Comparison of ENCODE assay signal across 8 cellular contexts in genomic region chr1:243287652-243288051, GRCh38. TPM values are rescaled to one million over a fixed set of nuclear protein-coding genes. Genes with fewer than 3 reads are reported as not detected.
DNase-seq lines count a peak whose midpoint lies in the region; ATAC-seq, FAIRE-seq and TF ChIP-seq lines count a peak whose summit lies in the region.

No MANE protein-coding gene starts in this region.

- intact Hi-C loops in heart left ventricle (cut with DNase I) (no loop called here), cardiac septum (cut with DNase I) (no loop called here)

- H3K27ac ChIP-seq in heart left ventricle (peak overlapping the region in 8 of 12 donors; percentile 11 to 93 (median 56)), epithelial cell of prostate (peak overlapping the region; percentile 90), hepatocyte (no peak overlapping the region)

- H2AFZ ChIP-seq in hepatocyte: no peak overlapping the region

- DNase-seq in heart left ventricle: no peak
- DNase-seq in cardiac septum (ENCODE audit: low spot score): no peak
- peak; percentile 88 for DNase-seq in RCC 7860 (ENCODE audit: low spot score)
- DNase-seq in epithelial cell of prostate (ENCODE audit: low read depth, low spot score): peak; percentile 74
- peak; percentile 77 for DNase-seq in retinal pigment epithelial cell (ENCODE audit: low read depth)
- DNase-seq in NCI-H2081 treated with DMSO at 0.1 percent for 48 hours (lab: John Stamatoyannopoulos, UW): no peak
- no peak for DNase-seq in hepatocyte (ENCODE audit: low spot score)

- TF ChIP-seq POLR2A in heart left ventricle (IDR thresholded peaks at IDR 0.05): no peak

- FAIRE-seq in RCC 7860 (lab: Jason Lieb, UNC): peak; percentile 95

- no peak for TF ChIP-seq CTCF in heart left ventricle (IDR thresholded peaks at IDR 0.05)
- no peak for TF ChIP-seq CTCF in retinal pigment epithelial cell (conservative IDR thresholded peaks at IDR 0.05; ENCODE audit: low read depth, low read length)
- TF ChIP-seq CTCF in hepatocyte (IDR thresholded peaks at IDR 0.05; ENCODE audit: poor library complexity): no peak

- H3K4me1 ChIP-seq in heart left ventricle: peaks cover 0 to 50% (median 4%) of the 10 kb centered on the region in 12 donors
- no peaks in the 10 kb centered on the region for H3K4me1 ChIP-seq in hepatocyte (ENCODE audit: insufficient read depth)

- 28 to 42% (median 29%) methylated on average over 1 of the region's 1 CpG for WGBS in heart left ventricle, 4 donors
- WGBS in hepatocyte (ENCODE audit: low lambda C conversion rate, missing lambda C conversion rate): 57% methylated on average over 1 of the region's 1 CpG

- H3K9me3 ChIP-seq in heart left ventricle (peaks cover 0 to 6% (median 0%) of the 10 kb centered on the region in 12 donors), hepatocyte (ENCODE audit: low read depth) (no peaks in the 10 kb centered on the region)

- H3K27me3 ChIP-seq in heart left ventricle: no peaks in the 10 kb centered on the region
- no peaks in the 10 kb centered on the region for H3K27me3 ChIP-seq in hepatocyte

- no peaks in the 10 kb centered on the region for H4K20me1 ChIP-seq in hepatocyte (ENCODE audit: insufficient read depth, poor library complexity, severe bottlenecking)

- no peaks in the 10 kb centered on the region for H3K9me2 ChIP-seq in hepatocyte (replicated peaks; ENCODE audit: insufficient read depth)

- ATAC-seq in heart left ventricle: peak; percentile 55 to 93 (median 88)
- peak; percentile 84 for ATAC-seq in HG02943 (IDR thresholded peaks at IDR 0.05; ENCODE audit: low read depth, unreplicated experiment)

- no peak overlapping the region for H3K4me2 ChIP-seq in hepatocyte

- H3K36me3 ChIP-seq in heart left ventricle (peaks cover 0 to 78% (median 23%) of the 10 kb centered on the region in 9 donors), hepatocyte (replicated peaks; ENCODE audit: insufficient read depth, low read depth) (no peaks in the 10 kb centered on the region)

- no peaks in the 10 kb centered on the region for H3K79me2 ChIP-seq in hepatocyte

- H3K4me3 ChIP-seq in heart left ventricle: no peak overlapping the region
- no peak overlapping the region for H3K4me3 ChIP-seq in retinal pigment epithelial cell (ENCODE audit: low read length)
- H3K4me3 ChIP-seq in hepatocyte: no peak overlapping the region

RNA-seq across cellular contexts. Expression of gene SDCCAG8, which starts 31.8 kb away (rescaled TPM):
- total RNA-seq in heart left ventricle (10 to 100 TPM; 16.7 to 36.6 (median 23.6) TPM), cardiac septum (30.0 TPM), hepatocyte (28.3 and 30.1 TPM in 2 replicates)
- polyA plus RNA-seq in heart left ventricle (10 to 100 TPM in 1 of 2 donors, 1 to 10 TPM in 1; 7.8 to 12.8 TPM), hepatocyte (38.9 and 39.3 TPM in 2 replicates)

RNA-seq across cellular contexts. Expression of gene CEP170, which starts 32.6 kb away (rescaled TPM):
- total RNA-seq in heart left ventricle: 10 to 100 TPM; 27.2 to 70.3 (median 42.7) TPM
- 10 to 100 TPM in 1 of 2 donors, 1 to 10 TPM in 1; 9.7 to 16.6 TPM for polyA plus RNA-seq in heart left ventricle
- total RNA-seq in cardiac septum: 83.1 TPM
- 31.4 and 37.3 TPM in 2 replicates for total RNA-seq in hepatocyte
- 22.9 and 25.9 TPM in 2 replicates for polyA plus RNA-seq in hepatocyte

Comparison
In these comparisons a context has a peak if more than half of its experiments do, and no peak if none do; other contexts are left out.
1. DNase-seq: peak in RCC 7860 (single experiment), epithelial cell of prostate (single experiment) and retinal pigment epithelial cell (single experiment); none in heart left ventricle (0 of 5), cardiac septum (single experiment), NCI-H2081 treated with DMSO at 0.1 percent for 48 hours (single experiment) and hepatocyte (single experiment).